24 cellular contexts compared by ENCODE assay signal in the genomic region with DNA sequence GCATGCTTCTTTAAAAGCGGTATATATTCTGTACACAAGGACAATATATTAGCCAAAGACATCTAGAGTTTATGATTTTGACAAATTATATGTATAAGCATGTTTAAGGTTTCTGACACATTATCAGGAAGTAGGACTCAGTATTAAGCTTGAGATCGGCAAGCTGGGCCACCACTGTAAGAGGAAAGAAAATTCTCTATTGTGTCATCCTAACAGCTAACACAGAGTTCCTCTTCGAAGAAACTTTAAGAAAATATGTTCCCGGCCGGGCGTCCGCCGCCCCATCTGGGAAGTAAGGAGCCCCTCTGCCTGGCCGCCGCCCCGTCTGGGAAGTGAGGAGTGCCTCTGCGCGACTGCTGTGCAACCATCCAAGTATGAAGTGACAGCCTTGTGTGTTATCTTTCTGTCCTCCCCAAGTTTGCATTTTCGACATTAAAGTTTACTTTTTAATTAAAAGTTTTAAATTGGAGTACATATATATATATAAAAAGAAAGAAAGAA.
"Had no signal": no experiment of that assay in that cellular context is flagged by ENCODE, and none has a peak within 500 bp of the region (broad histone marks: within the 10 kb centered on the region; RNA-seq: fewer than 3 reads in every experiment).

No MANE protein-coding gene starts in this region.

- H3K27me3 ChIP-seq: breast epithelium, esophagus muscularis mucosa, foreskin keratinocyte, heart right ventricle, neural progenitor cell had no signal

- DNase-seq: activated CD4-positive, alpha-beta memory T cell treated with anti-CD3 and anti-CD28 coated beads, Interleukin-2, amount 10 ng/mL, durations not matched to agents 7 days and 5 days; activated CD4-positive, alpha-beta T cell treated with anti-CD3 and anti-CD28 coated beads for 1 hour; activated CD4-positive, alpha-beta T cell treated with anti-CD3 and anti-CD28 coated beads, Interleukin-2, amount 10 ng/mL, durations not matched to agents 7 days and 5 days; activated CD8-positive, alpha-beta memory T cell treated with anti-CD3 and anti-CD28 coated beads, Interleukin-2, amount 50 U/mL, for 48 hours; activated naive CD8-positive, alpha-beta T cell treated with anti-CD3 and anti-CD28 coated beads, Interleukin-2, amount 50 U/mL, for 24 hours; activated T-cell treated with anti-CD3 and anti-CD28 coated beads, Interleukin-2, amount 50 U/mL, for 24 hours; amygdala; endodermal cell; foreskin keratinocyte; heart right ventricle; mesendoderm; natural killer cell; posterior cingulate gyrus; stimulated activated CD4-positive, alpha-beta T cell treated with anti-CD3 and anti-CD28 coated beads, Interleukin-4, amount 100 ng/mL, for 24 hours; substantia nigra; T-helper 9 cell had no signal

- H3K36me3 ChIP-seq: breast epithelium had no signal

- H3K4me3 ChIP-seq: breast epithelium, esophagus muscularis mucosa, heart right ventricle, lung, skin epidermis had no signal

- H3K4me1 ChIP-seq: breast epithelium, esophagus muscularis mucosa, foreskin keratinocyte had no signal

- ATAC-seq: activated naive CD8-positive, alpha-beta T cell treated with anti-CD3 and anti-CD28 coated beads, Interleukin-2, amount 50 U/mL, for 24 hours; foreskin keratinocyte; heart right ventricle; natural killer cell; sciatic nerve; stimulated activated effector memory CD8-positive, alpha-beta T cell treated with anti-CD3 and anti-CD28 coated beads, Interleukin-12 subunit alpha, Interleukin-12 subunit beta, amount 100 ng/mL, for 72 hours; WTC11 had no signal

- H3K9me3 ChIP-seq: breast epithelium, esophagus muscularis mucosa, heart right ventricle had no signal

- H3K27ac ChIP-seq: breast epithelium, esophagus muscularis mucosa, foreskin keratinocyte, heart right ventricle, skin epidermis had no signal
